ENCODE assay signal across 8 cellular contexts in genomic region chr7:105352018-105352612, GRCh38. TPM values are rescaled to one million over a fixed set of nuclear protein-coding genes. Genes with fewer than 3 reads are reported as not detected.
A peak's percentile ranks its signal among the peaks of the same experiment; 100 is the strongest.
DNase-seq lines count a peak whose midpoint lies in the region; ATAC-seq, FAIRE-seq and TF ChIP-seq lines count a peak whose summit lies in the region.

No MANE protein-coding gene starts in this region.

- H3K9me3 Mint-ChIP-seq in T-cell, result no peaks in the 10 kb centered on the region

- TF ChIP-seq CTCF in astrocyte of the spinal cord (IDR thresholded peaks at IDR 0.05; ENCODE audit: low read depth, low read length), result no peak

- H3K36me3 Mint-ChIP-seq in T-cell, result no peaks in the 10 kb centered on the region

- peak overlapping the region; percentile 64 for H3K4me3 ChIP-seq in ACC112 (ENCODE audit: low read depth, low read length)
- no peak overlapping the region for H3K4me3 ChIP-seq in astrocyte of the spinal cord (ENCODE audit: low read depth, low read length)

- H3K4me1 ChIP-seq in ACC112 (ENCODE audit: control insufficient read depth, insufficient read depth, low read length, unreplicated experiment), result peaks cover 36% of the 10 kb centered on the region

- H3K4me1 Mint-ChIP-seq in T-cell, result peaks cover 70 to 83% (median 77%) of the 10 kb centered on the region in 3 donors

- ATAC-seq in HG03439 (IDR thresholded peaks at IDR 0.05; ENCODE audit: unreplicated experiment) (peak; percentile 89), T-cell (replicated peaks in 1 of 4) (peak; percentile 97 to 99 (median 98))

- H3K27me3 Mint-ChIP-seq in T-cell, result no peaks in the 10 kb centered on the region

- FAIRE-seq in GM19239 (lab: Jason Lieb, UNC), result peak; percentile 87

- H3K79me2 ChIP-seq in ACC112 (ENCODE audit: control insufficient read depth, insufficient read depth, low read length, unreplicated experiment), result peaks cover 57% of the 10 kb centered on the region

- peak overlapping the region; percentile 92 to 98 for H3K27ac Mint-ChIP-seq in T-cell

- DNase-seq in GM19239 (ENCODE audit: insufficient read length, low spot score) (peak; percentile 41), T-cell (peak; percentile 31 to 85 (median 62)), astrocyte of the spinal cord (ENCODE audit: low read depth, low spot score) (peak; percentile 94), kidney glomerular epithelial cell (lab: John Stamatoyannopoulos, UW) (peak; percentile 63), COR-L47 (lab: John Stamatoyannopoulos, UW) (no peak)
- peak in 2 of 3 donors; percentile 8 to 21 for DNase-seq in stimulated activated CD4-positive, alpha-beta T cell treated with anti-CD3 and anti-CD28 coated beads, TNF-alpha, amount 100 ng/mL, for 1 hour (ENCODE audit: low read depth in 3 of 3, low spot score in 1 of 3)

- CTCF ChIA-PET in T-cell (lab: Charles Lee), result interaction anchor here in 1 of 2 donors (0.6 to 1.6 kb wide), 5 partner anchors 35 to 371 kb away, joined by 3 to 5 read pairs (median 3); no protein-coding TSS in a partner anchor

- POLR2A ChIA-PET in T-cell (lab: Charles Lee), result interaction anchor here (0.5 to 1.0 kb wide), 8 partner anchors 25 to 338 kb away, joined by 3 to 6 read pairs (median 3); partner anchors contain the start of gene SRPK2 (in 1 of the 2)

- no peaks in the 10 kb centered on the region for H3K36me3 ChIP-seq in ACC112 (ENCODE audit: insufficient read depth, low read length)

- H3K27me3 ChIP-seq in ACC112 (ENCODE audit: insufficient read depth, low read length), result no peaks in the 10 kb centered on the region

- peak overlapping the region; percentile 60 to 74 (median 68) for H3K4me3 Mint-ChIP-seq in T-cell

- in situ Hi-C loops in astrocyte of the spinal cord (cut with HindIII; ENCODE audit: low sequenced_read_pairs), result no loop called here

- H2AFZ ChIP-seq in ACC112 (ENCODE audit: low read length, unreplicated experiment), result peak overlapping the region; percentile 80

- peak overlapping the region; percentile 86 for H3K27ac ChIP-seq in ACC112 (ENCODE audit: low read depth, low read length)

RNA-seq across cellular contexts. Expression of gene SRPK2, which starts 36.6 kb away (rescaled TPM):
- 10 to 100 TPM; 41.6 to 71.4 (median 46.9) TPM for total RNA-seq in T-cell
